8 cellular contexts compared by ENCODE assay signal in genomic region chr6:37210313-37210898, GRCh38. TPM values are rescaled to one million over a fixed set of nuclear protein-coding genes. Genes with fewer than 3 reads are reported as not detected.
A peak's percentile ranks its signal among the peaks of the same experiment; 100 is the strongest.
DNase-seq lines count a peak whose midpoint lies in the region; ATAC-seq and TF ChIP-seq lines count a peak whose summit lies in the region.

No MANE protein-coding gene starts in this region.

- H3K9me3 ChIP-seq in right atrium auricular region, result no peaks in the 10 kb centered on the region
- no peaks in the 10 kb centered on the region for H3K9me3 ChIP-seq in gastrocnemius medialis

- H3K4me3 ChIP-seq in right atrium auricular region (no peak overlapping the region), gastrocnemius medialis (no peak overlapping the region)

- peaks cover 0 to 4% of the 10 kb centered on the region in 2 donors for H3K4me1 ChIP-seq in right atrium auricular region
- peaks cover 0 to 7% of the 10 kb centered on the region in 2 donors for H3K4me1 ChIP-seq in gastrocnemius medialis

- no peaks in the 10 kb centered on the region for H3K27me3 ChIP-seq in right atrium auricular region
- no peaks in the 10 kb centered on the region for H3K27me3 ChIP-seq in gastrocnemius medialis

- H3K27ac ChIP-seq in 22Rv1 (no peak overlapping the region), right atrium auricular region (no peak overlapping the region), gastrocnemius medialis (no peak overlapping the region)

- intact Hi-C loops in gastrocnemius medialis (cut with DNase I; ENCODE audit: low total_unique reads), result loop anchor here (1.0 to 5.0 kb wide), 7 partner anchors 40 to 443 kb away; partner anchors contain the start of genes C6orf89 and PIM1

- in situ Hi-C loops in GM13977 (cut with MboI; ENCODE audit: low pct_unique_long_range_greater_than_20kb, low sequenced_read_pairs, unreplicated experiment) (loop anchor here (10.0 to 25.0 kb wide), 2 partner anchors 326 to 448 kb away; partner anchors contain the start of gene C6orf89), gastrocnemius medialis (cut with MboI; ENCODE audit: low sequenced_read_pairs in 4 of 4) (loop anchor here (10.0 to 25.0 kb wide), 3 partner anchors 316 to 326 kb away; partner anchors contain the start of gene C6orf89 (in 3 of the 4))

- TF ChIP-seq POLR2A in gastrocnemius medialis (IDR thresholded peaks at IDR 0.05), result no peak

- H3K36me3 ChIP-seq in right atrium auricular region, result no peaks in the 10 kb centered on the region
- H3K36me3 ChIP-seq in gastrocnemius medialis, result no peaks in the 10 kb centered on the region

- DNase-seq in GM13977 (ENCODE audit: low spot score) (peak; percentile 66), NCI-H2029 (lab: John Stamatoyannopoulos, UW) (peak; percentile 64), T-helper 22 cell (ENCODE audit: low read depth) (peak; percentile 39), amygdala (lab: John Stamatoyannopoulos, UW) (peak in 44 of 56 donors; percentile 2 to 84 (median 36)), right atrium auricular region (ENCODE audit: low spot score) (peak; percentile 89), gastrocnemius medialis (peak; percentile 61 to 66)

- TF ChIP-seq CTCF in 22Rv1 (IDR thresholded peaks at IDR 0.05) (peak; percentile 87), GM13977 (IDR thresholded peaks at IDR 0.05; ENCODE audit: extremely low read depth, insufficient read depth, missing control alignments) (peak; percentile 91), right atrium auricular region (IDR thresholded peaks at IDR 0.05) (peak; percentile 92), gastrocnemius medialis (IDR thresholded peaks at IDR 0.05 in 4 of 5, conservative IDR thresholded peaks at IDR 0.05 in 1 of 5) (peak; percentile 92 to 95 (median 95))

- ATAC-seq in gastrocnemius medialis, result peak; percentile 92 to 94
- no peak for ATAC-seq in GM19035 (IDR thresholded peaks at IDR 0.05; ENCODE audit: unreplicated experiment)

RNA-seq across cellular contexts. Expression of gene PIM1, which starts 40.5 kb away (rescaled TPM):
- total RNA-seq in right atrium auricular region, result 10 to 100 TPM; 28.0 to 46.2 TPM
- 10 to 100 TPM in 2 of 4 donors, 1 to 10 TPM in 2; 5.0 to 23.0 (median 13.0) TPM for total RNA-seq in gastrocnemius medialis

RNA-seq across cellular contexts. Expression of gene TBC1D22B, which starts 47.2 kb away (rescaled TPM):
- total RNA-seq in right atrium auricular region (1 to 10 TPM; 7.5 to 9.8 TPM), gastrocnemius medialis (10 to 100 TPM in 1 of 4 donors, 1 to 10 TPM in 3; 6.3 to 12.3 (median 7.7) TPM)

RNA-seq across cellular contexts. Expression of gene TMEM217, which starts 47.5 kb away (rescaled TPM):
- total RNA-seq in right atrium auricular region, result 1 to 10 TPM; 1.3 to 1.4 TPM
- total RNA-seq in gastrocnemius medialis, result under 1 TPM in 1 of 4 donors, not detected in 3; 0.22 TPM

Comparison
In these comparisons a context has a peak if more than half of its experiments do, and no peak if none do; other contexts are left out.
1. DNase-seq: peak in every context shown above with its lines; median percentile 89 in right atrium auricular region; 66 in GM13977; 64 in NCI-H2029; 64 in gastrocnemius medialis; 39 in T-helper 22 cell; 36 in amygdala.